ENCODE assay signal across 8 cellular contexts in the genomic region with DNA sequence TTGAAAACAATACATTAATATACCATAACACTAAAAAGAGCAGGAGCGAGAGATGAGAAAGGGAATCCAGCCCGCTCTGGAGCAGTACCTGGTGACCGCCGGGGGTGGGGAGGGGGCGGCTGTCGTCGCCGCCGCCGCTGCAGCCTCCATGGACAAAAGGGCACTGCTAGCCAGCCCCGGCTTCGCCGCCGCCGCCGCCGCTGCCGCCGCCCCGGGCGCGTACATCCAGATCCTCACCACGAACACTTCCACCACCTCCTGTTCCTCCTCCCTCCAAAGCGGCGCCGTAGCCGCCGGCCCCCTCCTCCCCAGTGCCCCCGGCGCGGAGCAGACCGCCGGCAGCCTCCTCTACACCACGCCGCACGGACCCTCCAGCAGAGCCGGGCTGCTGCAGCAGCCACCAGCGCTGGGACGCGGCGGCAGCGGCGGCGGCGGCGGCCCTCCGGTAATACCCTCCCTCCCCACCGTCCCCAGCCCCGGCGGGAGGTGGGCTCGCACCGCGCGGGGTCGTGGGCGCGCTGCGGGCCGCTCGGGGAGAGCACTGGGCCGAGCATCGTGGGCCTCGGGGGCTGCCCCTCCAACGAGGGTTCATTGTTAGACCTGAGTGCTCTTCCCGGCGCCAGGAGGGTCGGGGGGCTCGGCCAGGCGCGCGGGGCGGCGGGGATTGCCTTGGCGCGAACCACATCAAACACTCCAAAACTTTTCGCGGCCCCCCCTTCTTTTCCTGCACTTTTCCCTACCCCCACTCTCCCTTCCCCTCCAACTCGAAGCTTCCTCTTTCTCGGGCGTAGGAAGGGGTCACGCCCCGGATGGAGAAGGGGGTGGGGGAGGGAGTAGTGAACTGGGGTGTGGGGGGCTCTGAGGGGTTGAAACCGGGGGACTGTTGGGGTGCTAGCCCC. TPM values are rescaled to one million over a fixed set of nuclear protein-coding genes. Genes with fewer than 3 reads are reported as not detected.
DNase-seq lines count a peak whose midpoint lies in the region; ATAC-seq and TF ChIP-seq lines count a peak whose summit lies in the region.

No MANE protein-coding gene starts in this region.

- BruUV-seq in HCT116 (replicated peaks; lab: Mats Ljungman, UMichigan), result TSS peak; percentile 20

- TF ChIP-seq CTCF in C4-2B (conservative IDR thresholded peaks at IDR 0.05), result no peak
- TF ChIP-seq CTCF in HCT116 (IDR thresholded peaks at IDR 0.05 in 2 of 3, conservative IDR thresholded peaks at IDR 0.05 in 1 of 3; ENCODE audit: borderline replicate concordance in 1 of 3, insufficient read depth in 1 of 3, low read depth in 2 of 3, low read length in 2 of 3), result no peak
- TF ChIP-seq CTCF in foreskin keratinocyte (conservative IDR thresholded peaks at IDR 0.05), result no peak
- TF ChIP-seq CTCF in neural progenitor cell (IDR thresholded peaks at IDR 0.05), result no peak
- no peak for TF ChIP-seq CTCF in type B pancreatic cell (conservative IDR thresholded peaks at IDR 0.05)

- CTCF ChIA-PET in HCT116 (lab: Charles Lee), result no interaction called here

- POLR2A ChIA-PET in HCT116 (lab: Charles Lee), result interaction anchor here (0.6 to 2.1 kb wide), 8 partner anchors 7 to 668 kb away, joined by 3 to 7 read pairs (median 3); no protein-coding TSS in a partner anchor

- H3K4me3 ChIP-seq in HCT116 (replicated peaks in 1 of 2; ENCODE audit: low read depth in 1 of 2, low read length in 2 of 2) (peak overlapping the region; percentile 63 to 75), neural progenitor cell (peak overlapping the region; percentile 90)

- ATAC-seq in HCT116, result peak; percentile 12
- no peak for ATAC-seq in foreskin keratinocyte

- peaks cover 10% of the 10 kb centered on the region; the same call in 1 of the 2 replicates for H4K20me1 ChIP-seq in HCT116 (ENCODE audit: insufficient read depth)
- H4K20me1 ChIP-seq in neural progenitor cell (ENCODE audit: low read depth), result peaks cover 33% of the 10 kb centered on the region

- peak overlapping the region; percentile 97 for H3K4me3 Mint-ChIP-seq in activated T-helper 2 cell treated with anti-CD3 and anti-CD28 coated beads, Interferon-gamma antibody, Interleukin-2, Interleukin-4, amounts not matched to agents 10 μg/mL and 5 μg/mL and 100 μg/mL, durations not matched to agents 14 hours and 24 hours and 36 hours (ENCODE audit: low read depth)
- H3K4me3 Mint-ChIP-seq in neural progenitor cell (peak overlapping the region; percentile 90), type B pancreatic cell (peak overlapping the region; percentile 93)

- H3K79me2 ChIP-seq in HCT116 (ENCODE audit: insufficient read depth, low read length) (peaks cover 54% of the 10 kb centered on the region), neural progenitor cell (ENCODE audit: low read depth) (peaks cover 57% of the 10 kb centered on the region)

- H3K27me3 ChIP-seq in HCT116 (ENCODE audit: insufficient read depth, low read length) (no peaks in the 10 kb centered on the region), foreskin keratinocyte (no peaks in the 10 kb centered on the region), neural progenitor cell (no peaks in the 10 kb centered on the region)

- H3K4me2 ChIP-seq in HCT116 (ENCODE audit: low read length) (peak overlapping the region; percentile 73), neural progenitor cell (peak overlapping the region; percentile 94)

- H3K9me2 ChIP-seq in HCT116 (ENCODE audit: insufficient read depth), result no peaks in the 10 kb centered on the region

- H3K36me3 ChIP-seq in HCT116 (ENCODE audit: control insufficient read depth in 1 of 2, insufficient read depth in 2 of 2, low read length in 2 of 2), result peaks cover 9 to 19% of the 10 kb centered on the region in 2 experiments
- no peaks in the 10 kb centered on the region for H3K36me3 ChIP-seq in neural progenitor cell

- H3F3A ChIP-seq in neural progenitor cell (ENCODE audit: low read depth), result peaks cover 15% of the 10 kb centered on the region

- H3K4me1 ChIP-seq in HCT116 (ENCODE audit: control insufficient read depth in 1 of 2, insufficient read depth in 2 of 2, low read length in 2 of 2), result peaks cover 0 to 24% of the 10 kb centered on the region in 2 experiments; a peak in 2 of 4 replicates
- H3K4me1 ChIP-seq in foreskin keratinocyte, result no peaks in the 10 kb centered on the region
- H3K4me1 ChIP-seq in neural progenitor cell, result no peaks in the 10 kb centered on the region

- H3K4me1 Mint-ChIP-seq in activated T-helper 2 cell treated with anti-CD3 and anti-CD28 coated beads, Interferon-gamma antibody, Interleukin-2, Interleukin-4, amounts not matched to agents 10 μg/mL and 5 μg/mL and 100 μg/mL, durations not matched to agents 14 hours and 24 hours and 36 hours (ENCODE audit: low read depth), result peaks cover 42% of the 10 kb centered on the region
- H3K4me1 Mint-ChIP-seq in neural progenitor cell (peaks cover 18% of the 10 kb centered on the region), type B pancreatic cell (ENCODE audit: unreplicated experiment) (peaks cover 16% of the 10 kb centered on the region)

- RAD21 ChIA-PET in HCT116 (lab: Charles Lee; ENCODE audit: low non-redundant PET in 1 of 2, low total read pairs in 2 of 2, uncharacterized antibody in 2 of 2, unreplicated experiment in 2 of 2), result interaction anchor here in 1 of 2 experiments (0.6 to 0.7 kb wide), 3 partner anchors 35 to 1185 kb away, joined by 4 to 6 read pairs (median 5); no protein-coding TSS in a partner anchor

- H2AFZ ChIP-seq in HCT116 (ENCODE audit: low read depth, low read length, poor library complexity, severe bottlenecking) (no peak overlapping the region), neural progenitor cell (replicated peaks) (peak overlapping the region; percentile 27)

- H3K36me3 Mint-ChIP-seq in activated T-helper 2 cell treated with anti-CD3 and anti-CD28 coated beads, Interferon-gamma antibody, Interleukin-2, Interleukin-4, amounts not matched to agents 10 μg/mL and 5 μg/mL and 100 μg/mL, durations not matched to agents 14 hours and 24 hours and 36 hours (ENCODE audit: low read depth), result peaks cover 28% of the 10 kb centered on the region
- H3K36me3 Mint-ChIP-seq in neural progenitor cell (peaks cover 14% of the 10 kb centered on the region), type B pancreatic cell (peaks cover 9% of the 10 kb centered on the region)

- H3K27me3 Mint-ChIP-seq in activated T-helper 2 cell treated with anti-CD3 and anti-CD28 coated beads, Interferon-gamma antibody, Interleukin-2, Interleukin-4, amounts not matched to agents 10 μg/mL and 5 μg/mL and 100 μg/mL, durations not matched to agents 14 hours and 24 hours and 36 hours (ENCODE audit: low read depth), result no peaks in the 10 kb centered on the region
- peaks cover 6% of the 10 kb centered on the region for H3K27me3 Mint-ChIP-seq in neural progenitor cell (ENCODE audit: insufficient read depth, low read depth)
- H3K27me3 Mint-ChIP-seq in type B pancreatic cell, result no peaks in the 10 kb centered on the region

- DNase-seq in HCT116 (ENCODE audit: low read depth, low spot score) (peak; percentile 12), OCI-M1 (lab: John Stamatoyannopoulos, UW) (peak; percentile 85), foreskin keratinocyte (peak; percentile 12 to 48), neural progenitor cell (ENCODE audit: low spot score) (peak; percentile 70), type B pancreatic cell (ENCODE audit: extremely low spot score, unreplicated experiment) (peak; percentile 73), cortex of kidney (lab: John Stamatoyannopoulos, UW) (no peak)
- DNase-seq in activated T-helper 2 cell treated with anti-CD3 and anti-CD28 coated beads, Interferon-gamma antibody, Interleukin-2, Interleukin-4, amounts not matched to agents 10 μg/mL and 5 μg/mL and 100 μg/mL, durations not matched to agents 14 hours and 24 hours and 36 hours (ENCODE audit: low spot score), result peak; percentile 40

- H3K27ac Mint-ChIP-seq in activated T-helper 2 cell treated with anti-CD3 and anti-CD28 coated beads, Interferon-gamma antibody, Interleukin-2, Interleukin-4, amounts not matched to agents 10 μg/mL and 5 μg/mL and 100 μg/mL, durations not matched to agents 14 hours and 24 hours and 36 hours, result peak overlapping the region; percentile 99
- H3K27ac Mint-ChIP-seq in neural progenitor cell, result peak overlapping the region; percentile 97
- peak overlapping the region; percentile 95 for H3K27ac Mint-ChIP-seq in type B pancreatic cell

- TF ChIP-seq RAD21 in HCT116 (IDR thresholded peaks at IDR 0.05; ENCODE audit: low read depth), result no peak

- H3K9ac ChIP-seq in HCT116 (ENCODE audit: low read length), result peak overlapping the region; percentile 98
- H3K9ac ChIP-seq in neural progenitor cell, result peak overlapping the region; percentile 97

- peak; percentile 30 for TF ChIP-seq POLR2A in HCT116 (IDR thresholded peaks at IDR 0.05; ENCODE audit: borderline replicate concordance, extremely low read depth, insufficient read depth, insufficient read length)

- intact Hi-C loops in HCT116 (cut with micrococcal nuclease), result loop anchor here (5.0 to 10.0 kb wide), 3 partner anchors 110 to 308 kb away; a partner anchor contains a TSS
- intact Hi-C loops in activated T-helper 2 cell treated with anti-CD3 and anti-CD28 coated beads, Interferon-gamma antibody, Interleukin-2, Interleukin-4, amounts not matched to agents 10 μg/mL and 5 μg/mL and 100 μg/mL, durations not matched to agents 14 hours and 24 hours and 36 hours (cut with micrococcal nuclease), result loop anchor here (5.0 kb wide), 2 partner anchors 310 to 1185 kb away; no protein-coding TSS in a partner anchor

- H3K27ac ChIP-seq in C4-2B (peak overlapping the region; percentile 100), HCT116 (ENCODE audit: low read depth, low read length) (peak overlapping the region; percentile 89), foreskin keratinocyte (peak overlapping the region; percentile 94), neural progenitor cell (peak overlapping the region; percentile 99)

- H3K9me3 Mint-ChIP-seq in activated T-helper 2 cell treated with anti-CD3 and anti-CD28 coated beads, Interferon-gamma antibody, Interleukin-2, Interleukin-4, amounts not matched to agents 10 μg/mL and 5 μg/mL and 100 μg/mL, durations not matched to agents 14 hours and 24 hours and 36 hours, result no peaks in the 10 kb centered on the region
- no peaks in the 10 kb centered on the region for H3K9me3 Mint-ChIP-seq in neural progenitor cell
- no peaks in the 10 kb centered on the region for H3K9me3 Mint-ChIP-seq in type B pancreatic cell

- no peaks in the 10 kb centered on the region for H3K9me3 ChIP-seq in HCT116 (ENCODE audit: control insufficient read depth in 1 of 2, insufficient read depth in 1 of 2, low read depth in 1 of 2, low read length in 2 of 2)
- no peaks in the 10 kb centered on the region for H3K9me3 ChIP-seq in neural progenitor cell (ENCODE audit: low read depth)

TF ChIP-seq in HCT116, 20 proteins besides CTCF, POLR2A, EP300 and RAD21 (continues in another document):
- 0 out of 2 replicates have a peak, but pooled peaks have one; percentile 11 for TF ChIP-seq ZFX (IDR thresholded peaks at IDR 0.05)

RNA-seq across cellular contexts. Expression of a gene that starts 0.8 kb away (rescaled TPM):
- 27.1 TPM for total RNA-seq in HCT116 (2021; ENCODE audit: unreplicated experiment)
- 6.9 and 8.5 TPM in 2 replicates for polyA plus RNA-seq in HCT116 (2012)
- total RNA-seq in activated T-helper 2 cell treated with anti-CD3 and anti-CD28 coated beads, Interferon-gamma antibody, Interleukin-2, Interleukin-4, amounts not matched to agents 10 μg/mL and 5 μg/mL and 100 μg/mL, durations not matched to agents 14 hours and 24 hours and 36 hours, result 27.9 TPM in 2 replicates
- 11.7 and 13.1 TPM in 2 replicates for total RNA-seq in foreskin keratinocyte
- polyA plus RNA-seq in foreskin keratinocyte, result 3.6 and 4.4 TPM in 2 replicates
- total RNA-seq in neural progenitor cell (ENCODE audit: low replicate concordance), result 30.2 and 35.7 TPM in 2 replicates
- 13.7 and 21.0 TPM in 2 replicates for total RNA-seq in type B pancreatic cell (ENCODE audit: low replicate concordance)
